In the genomic region with DNA sequence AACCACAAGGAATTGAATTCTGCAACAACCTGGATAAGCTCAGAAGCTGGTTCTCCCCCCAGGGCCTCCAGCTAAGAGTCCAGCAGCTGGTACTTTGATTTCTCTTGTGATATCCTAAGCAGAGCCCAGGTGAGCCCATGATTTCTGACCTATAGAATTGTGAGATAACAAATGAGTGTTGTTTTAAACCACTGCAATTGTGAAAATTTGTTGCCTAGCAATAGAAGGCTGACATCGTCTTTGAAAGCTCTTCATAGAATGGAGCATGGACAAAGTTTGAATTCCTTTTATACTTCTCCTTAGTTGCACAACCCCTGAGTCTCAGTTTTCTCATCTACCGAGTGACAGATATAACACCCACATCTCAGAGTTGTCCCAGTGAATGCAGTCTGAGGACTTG, we compare ENCODE assay signal across 7 cellular contexts.
"Had no signal": no experiment of that assay in that cellular context is flagged by ENCODE, and none has a peak within 500 bp of the region (broad histone marks: within the 10 kb centered on the region; RNA-seq: fewer than 3 reads in every experiment).

No MANE protein-coding gene starts in this region.

- FAIRE-seq: HepG2, HTR-8/SVneo, K562 had no signal

- H3K4me1 Mint-ChIP-seq: IgD-negative memory B cell had no signal

- H3K27ac ChIP-seq: HL-60 had no signal

- H3K36me3 Mint-ChIP-seq: IgD-negative memory B cell had no signal

- ATAC-seq: HepG2, K562 had no signal

- DNase-seq: IMR-90, KBM-7 had no signal

- H3K4me3 ChIP-seq: K562 had no signal

- H3K4me3 Mint-ChIP-seq: IgD-negative memory B cell had no signal
